ENCODE assay signal across 8 cellular contexts in genomic region chr5:172983542-172984243, GRCh38. TPM values are rescaled to one million over a fixed set of nuclear protein-coding genes. Genes with fewer than 3 reads are reported as not detected.
DNase-seq lines count a peak whose midpoint lies in the region; ATAC-seq, FAIRE-seq and TF ChIP-seq lines count a peak whose summit lies in the region.

Gene ATP6V0E1, plus strand, starts transcription at chr5:172983771. Its CDS starts 90 bp downstream, at chr5:172983861.

- FAIRE-seq in HTR-8/SVneo (lab: Jason Lieb, UNC) (no peak), H1 (lab: Jason Lieb, UNC) (no peak)

- no peak for TF ChIP-seq RAD21 in H1 (IDR thresholded peaks at IDR 0.05 in 1 of 2, conservative IDR thresholded peaks at IDR 0.05 in 1 of 2; ENCODE audit: low read depth in 2 of 2, low read length in 2 of 2)

- H3K56ac ChIP-seq in H1 (replicated peaks; ENCODE audit: insufficient read length, low read depth, low read length): no peak within 1 kb of the TSS

- H4K20me1 ChIP-seq in H1 (replicated peaks in 1 of 2; ENCODE audit: control insufficient read depth in 1 of 2, insufficient read depth in 2 of 2, low read length in 2 of 2): peaks cover 0 to 2% of the 10 kb centered on the region in 2 experiments

- H3K4me1 ChIP-seq in Caco-2: peaks cover 11% of the 10 kb centered on the region
- no peaks in the 10 kb centered on the region for H3K4me1 ChIP-seq in NT2/D1 (ENCODE audit: insufficient read depth, insufficient read length)
- H3K4me1 ChIP-seq in H1 (replicated peaks in 1 of 4; ENCODE audit: control insufficient read depth in 3 of 4, insufficient read depth in 4 of 4, low read length in 3 of 4): peaks cover 0 to 2% (median 0%) of the 10 kb centered on the region in 4 experiments; a peak in 4 of 7 replicates
- peaks cover 5% of the 10 kb centered on the region for H3K4me1 ChIP-seq in mesenchymal stem cell (ENCODE audit: control insufficient read depth, insufficient read depth, low read depth, low read length)

- H3K27ac Mint-ChIP-seq in Caco-2 (ENCODE audit: unreplicated experiment): peak within 1 kb of the TSS; percentile 95
- H3K27ac Mint-ChIP-seq in activated CD8-positive, alpha-beta memory T cell treated with anti-CD3 and anti-CD28 coated beads, Interleukin-2, amount 10 ng/mL, durations not matched to agents 7 days and 5 days: peak within 1 kb of the TSS; percentile 99

- ATAC-seq in GM21367 (IDR thresholded peaks at IDR 0.05; ENCODE audit: unreplicated experiment): peak; percentile 86
- ATAC-seq in activated CD8-positive, alpha-beta memory T cell treated with anti-CD3 and anti-CD28 coated beads, Interleukin-2, amount 10 ng/mL, durations not matched to agents 7 days and 5 days: peak; percentile 96

- peaks cover 45% of the 10 kb centered on the region for H3K36me3 Mint-ChIP-seq in Caco-2 (ENCODE audit: insufficient read depth, unreplicated experiment)
- H3K36me3 Mint-ChIP-seq in activated CD8-positive, alpha-beta memory T cell treated with anti-CD3 and anti-CD28 coated beads, Interleukin-2, amount 10 ng/mL, durations not matched to agents 7 days and 5 days: peaks cover 26% of the 10 kb centered on the region

- CTCF ChIA-PET in Caco-2 (lab: Charles Lee) (interaction anchor here (0.6 to 2.2 kb wide), 14 partner anchors 9 to 522 kb away, joined by 3 to 29 read pairs (median 5); partner anchors contain the start of genes BNIP1 and RPL26L1), H1 (lab: Charles Lee; ENCODE audit: partially characterized antibody) (interaction anchor here (0.7 to 2.1 kb wide), 23 partner anchors 11 to 870 kb away, joined by 3 to 6 read pairs (median 3); partner anchors contain the start of gene BNIP1)
- CTCF ChIA-PET in activated CD8-positive, alpha-beta memory T cell treated with anti-CD3 and anti-CD28 coated beads, Interleukin-2, amount 10 ng/mL, durations not matched to agents 7 days and 5 days (lab: Charles Lee): interaction anchor here (0.6 to 2.8 kb wide), 25 partner anchors 11 to 348 kb away, joined by 3 to 28 read pairs (median 5); partner anchors contain the start of genes BNIP1 and RPL26L1

- H2BK5ac ChIP-seq in H1 (ENCODE audit: low read depth, low read length): peak within 1 kb of the TSS; percentile 91
- H2BK5ac ChIP-seq in mesenchymal stem cell (ENCODE audit: low read depth, low read length, poor library complexity, severe bottlenecking): no peak within 1 kb of the TSS

- peak; percentile 94 to 97 for DNase-seq in Caco-2
- DNase-seq in HTR-8/SVneo (ENCODE audit: insufficient read length, low spot score): peak; percentile 95
- DNase-seq in NT2/D1 (ENCODE audit: low read depth, low spot score): peak; percentile 73
- peak; percentile 97 for DNase-seq in activated CD8-positive, alpha-beta memory T cell treated with anti-CD3 and anti-CD28 coated beads, Interleukin-2, amount 10 ng/mL, durations not matched to agents 7 days and 5 days
- peak; percentile 77 to 98 for DNase-seq in H1 (ENCODE audit: low read depth in 1 of 2, low spot score in 2 of 2)
- DNase-seq in mesenchymal stem cell: peak; percentile 93
- DNase-seq in stimulated activated CD8-positive, alpha-beta memory T cell treated with anti-CD3 and anti-CD28 coated beads, Interleukin-12 subunit alpha, Interleukin-12 subunit beta, amount 100 ng/mL, for 4 hours (ENCODE audit: low read depth): peak; percentile 87

- 0 out of 2 replicates have a peak within 1 kb of the TSS, but pooled peaks have one; percentile 27 for H2AFZ ChIP-seq in H1 (ENCODE audit: low read length)
- peak within 1 kb of the TSS; percentile 74 for H2AFZ ChIP-seq in mesenchymal stem cell (ENCODE audit: low read depth, low read length)

- POLR2A ChIA-PET in Caco-2 (lab: Charles Lee): interaction anchor here (0.5 to 2.0 kb wide), 8 partner anchors 24 to 347 kb away, joined by 3 to 17 read pairs (median 4); partner anchors contain the start of gene RPL26L1
- POLR2A ChIA-PET in H1 (lab: Charles Lee; ENCODE audit: partially characterized antibody): interaction anchor here (0.8 to 2.1 kb wide), 20 partner anchors 10 to 335 kb away, joined by 3 to 12 read pairs (median 4); partner anchors contain the start of genes BNIP1 and RPL26L1

- H3K4ac ChIP-seq in H1 (replicated peaks; ENCODE audit: insufficient read length, low read depth, low read length) (peak within 1 kb of the TSS; percentile 95), mesenchymal stem cell (ENCODE audit: low read depth in 1 of 2, low read length in 2 of 2) (peak within 1 kb of the TSS; percentile 61 to 98)

- no peak for TF ChIP-seq EP300 in H1 (IDR thresholded peaks at IDR 0.05; ENCODE audit: borderline replicate concordance in 1 of 2, low read depth in 2 of 2, low read length in 2 of 2)

- intact Hi-C loops in Caco-2 (cut with micrococcal nuclease; ENCODE audit: unreplicated experiment): loop anchor here (1.0 to 5.0 kb wide), 4 partner anchors 61 to 349 kb away; partner anchors contain the start of gene BNIP1

- H2BK12ac ChIP-seq in H1 (ENCODE audit: low read depth, low read length): peak within 1 kb of the TSS; percentile 68
- H2BK12ac ChIP-seq in mesenchymal stem cell (ENCODE audit: low read length in 2 of 2): peak within 1 kb of the TSS in 1 of 2 experiments; percentile 37

- H3K9me3 Mint-ChIP-seq in Caco-2 (ENCODE audit: unreplicated experiment): no peaks in the 10 kb centered on the region
- H3K9me3 Mint-ChIP-seq in activated CD8-positive, alpha-beta memory T cell treated with anti-CD3 and anti-CD28 coated beads, Interleukin-2, amount 10 ng/mL, durations not matched to agents 7 days and 5 days (ENCODE audit: low read depth): no peaks in the 10 kb centered on the region

- H4K91ac ChIP-seq in H1 (replicated peaks; ENCODE audit: insufficient read length, low read length): peak within 1 kb of the TSS; percentile 86
- H4K91ac ChIP-seq in mesenchymal stem cell (ENCODE audit: low read length): no peak within 1 kb of the TSS

- H3K14ac ChIP-seq in H1 (ENCODE audit: insufficient read length) (no peak within 1 kb of the TSS), mesenchymal stem cell (ENCODE audit: low read length in 2 of 2) (peak within 1 kb of the TSS in 1 of 2 experiments; percentile 99)

- H2AK5ac ChIP-seq in H1 (ENCODE audit: low read depth, low read length) (peak within 1 kb of the TSS; percentile 3; the same call in 1 of the 2 replicates), mesenchymal stem cell (ENCODE audit: low read length, severe bottlenecking) (no peak within 1 kb of the TSS)

- H3K4me2 ChIP-seq in H1 (ENCODE audit: insufficient read depth in 1 of 2, low read depth in 2 of 2, low read length in 2 of 2) (peak within 1 kb of the TSS; percentile 57 to 72), mesenchymal stem cell (ENCODE audit: low read length, poor library complexity, severe bottlenecking) (peak within 1 kb of the TSS; percentile 74)

- TF ChIP-seq POLR2A in H1 (IDR thresholded peaks at IDR 0.05; ENCODE audit: control extremely low read depth in 1 of 2, low read depth in 2 of 2, low read length in 2 of 2): peak; percentile 87 to 91

- H3K79me1 ChIP-seq in H1 (ENCODE audit: low read depth, low read length) (no peaks in the 10 kb centered on the region), mesenchymal stem cell (replicated peaks; ENCODE audit: low read length, poor library complexity, severe bottlenecking) (peaks cover 6% of the 10 kb centered on the region)

- H3K4me3 ChIP-seq in Caco-2 (ENCODE audit: low read depth, low read length) (peak within 1 kb of the TSS; percentile 94), NT2/D1 (ENCODE audit: insufficient read length, low read depth) (peak within 1 kb of the TSS; percentile 86), H1 (ENCODE audit: extremely low read depth in 1 of 4, insufficient read depth in 2 of 4, low read depth in 3 of 4, low read length in 4 of 4) (peak within 1 kb of the TSS; percentile 77 to 92 (median 88)), mesenchymal stem cell (ENCODE audit: insufficient read depth in 1 of 2, low read depth in 1 of 2, low read length in 2 of 2) (peak within 1 kb of the TSS; percentile 80 to 90)

- H3K23ac ChIP-seq in H1 (ENCODE audit: insufficient read length) (no peak within 1 kb of the TSS), mesenchymal stem cell (ENCODE audit: low read length in 2 of 2) (peak within 1 kb of the TSS in 1 of 2 experiments; percentile 98)

- H4K5ac ChIP-seq in H1 (ENCODE audit: insufficient read length, low read depth, low read length): peak within 1 kb of the TSS; percentile 67

- H4K8ac ChIP-seq in H1 (ENCODE audit: extremely low read depth, insufficient read depth, low read length): peak within 1 kb of the TSS; percentile 97
- H4K8ac ChIP-seq in mesenchymal stem cell (ENCODE audit: low read length): peak within 1 kb of the TSS; percentile 66

- BruUV-seq in Caco-2 (replicated peaks; lab: Mats Ljungman, UMichigan): TSS peak; percentile 72

- no peak within 1 kb of the TSS for H2BK120ac ChIP-seq in H1 (replicated peaks; ENCODE audit: low read depth, low read length)
- peak within 1 kb of the TSS; percentile 22 for H2BK120ac ChIP-seq in mesenchymal stem cell (ENCODE audit: low read depth, low read length)

- peaks cover 5 to 33% of the 10 kb centered on the region in 2 experiments for H3K79me2 ChIP-seq in H1 (ENCODE audit: control insufficient read depth in 1 of 2, insufficient read depth in 2 of 2, low read length in 2 of 2)

- H3K27ac ChIP-seq in H1 (ENCODE audit: low read depth, low read length) (peak within 1 kb of the TSS; percentile 80), mesenchymal stem cell (ENCODE audit: low read length, poor library complexity, severe bottlenecking) (peak within 1 kb of the TSS; percentile 74)

- TF ChIP-seq CTCF in Caco-2 (IDR thresholded peaks at IDR 0.05; ENCODE audit: insufficient read depth in 1 of 2, low read depth in 1 of 2, low read length in 1 of 2, severe bottlenecking in 1 of 2, unreplicated experiment in 1 of 2): no peak
- TF ChIP-seq CTCF in H1 (IDR thresholded peaks at IDR 0.05; ENCODE audit: control extremely low read depth in 1 of 3, insufficient read depth in 1 of 3, low read depth in 1 of 3, low read length in 3 of 3): no peak

- no peak within 1 kb of the TSS for H2BK15ac ChIP-seq in H1 (ENCODE audit: low read length)
- peak within 1 kb of the TSS; percentile 87 for H2BK15ac ChIP-seq in mesenchymal stem cell (ENCODE audit: low read depth, poor library complexity, severe bottlenecking)

- H3K9me3 ChIP-seq in Caco-2: no peaks in the 10 kb centered on the region
- no peaks in the 10 kb centered on the region for H3K9me3 ChIP-seq in NT2/D1 (ENCODE audit: insufficient read depth, low read length)
- H3K9me3 ChIP-seq in H1 (ENCODE audit: insufficient read depth in 2 of 2, low read depth in 1 of 2, low read length in 1 of 2): no peaks in the 10 kb centered on the region
- H3K9me3 ChIP-seq in mesenchymal stem cell (ENCODE audit: control insufficient read depth, low read length): no peaks in the 10 kb centered on the region

- H3K4me1 Mint-ChIP-seq in Caco-2 (ENCODE audit: low read depth, unreplicated experiment): peaks cover 7% of the 10 kb centered on the region
- peaks cover 27% of the 10 kb centered on the region for H3K4me1 Mint-ChIP-seq in activated CD8-positive, alpha-beta memory T cell treated with anti-CD3 and anti-CD28 coated beads, Interleukin-2, amount 10 ng/mL, durations not matched to agents 7 days and 5 days

- H3K18ac ChIP-seq in H1 (ENCODE audit: extremely low read depth, low read length): peak within 1 kb of the TSS; percentile 80
- H3K18ac ChIP-seq in mesenchymal stem cell (ENCODE audit: low read depth in 1 of 2, low read length in 2 of 2): peak within 1 kb of the TSS; percentile 78 to 97

- H3K4me3 Mint-ChIP-seq in Caco-2 (ENCODE audit: unreplicated experiment): peak within 1 kb of the TSS; percentile 87
- peak within 1 kb of the TSS; percentile 94 for H3K4me3 Mint-ChIP-seq in activated CD8-positive, alpha-beta memory T cell treated with anti-CD3 and anti-CD28 coated beads, Interleukin-2, amount 10 ng/mL, durations not matched to agents 7 days and 5 days

- H2BK20ac ChIP-seq in H1 (ENCODE audit: low read length): no peak within 1 kb of the TSS

- peaks cover 3% of the 10 kb centered on the region; the same call in 1 of the 2 replicates for H3K23me2 ChIP-seq in H1 (ENCODE audit: low read depth, low read length)

- H3K27me3 ChIP-seq in Caco-2 (replicated peaks; ENCODE audit: control insufficient read depth, insufficient read depth, low read length) (no peaks in the 10 kb centered on the region), NT2/D1 (ENCODE audit: insufficient read depth, insufficient read length) (no peaks in the 10 kb centered on the region), H1 (replicated peaks in 1 of 4; ENCODE audit: control insufficient read depth in 3 of 4, extremely low read depth in 1 of 4, insufficient read depth in 3 of 4, low read length in 3 of 4) (no peaks in the 10 kb centered on the region), mesenchymal stem cell (ENCODE audit: control insufficient read depth in 1 of 2, insufficient read depth in 1 of 2, low read length in 2 of 2) (no peaks in the 10 kb centered on the region)

- peak within 1 kb of the TSS; percentile 91 for H3K9ac ChIP-seq in NT2/D1 (ENCODE audit: insufficient read length, low read depth)
- H3K9ac ChIP-seq in H1 (replicated peaks in 1 of 4; ENCODE audit: extremely low read depth in 1 of 4, low read depth in 3 of 4, low read length in 3 of 4): peak within 1 kb of the TSS; percentile 66 to 89 (median 84)
- H3K9ac ChIP-seq in mesenchymal stem cell (ENCODE audit: low read length): peak within 1 kb of the TSS; percentile 99

- no peaks in the 10 kb centered on the region for H3K27me3 Mint-ChIP-seq in Caco-2 (ENCODE audit: insufficient read depth, unreplicated experiment)
- no peaks in the 10 kb centered on the region for H3K27me3 Mint-ChIP-seq in activated CD8-positive, alpha-beta memory T cell treated with anti-CD3 and anti-CD28 coated beads, Interleukin-2, amount 10 ng/mL, durations not matched to agents 7 days and 5 days

- 2% methylated on average over 39 of the region's 49 CpGs; no CpG with 5 or more reads in 1 of the 2 experiments for WGBS in H1 (ENCODE audit: extremely low coverage in 1 of 2, insufficient coverage in 1 of 2, insufficient read length in 1 of 2, insufficient replicate concordance in 2 of 2, low coverage in 1 of 2, low lambda C conversion rate in 2 of 2, missing lambda C conversion rate in 1 of 2), 2 experiments
- WGBS in mesenchymal stem cell: under 1% methylated on average over 48 of the region's 49 CpGs

- peaks cover 3% of the 10 kb centered on the region for H3K36me3 ChIP-seq in Caco-2 (ENCODE audit: control insufficient read depth, insufficient read depth, low read length)
- peaks cover 16% of the 10 kb centered on the region for H3K36me3 ChIP-seq in NT2/D1 (ENCODE audit: insufficient read depth, insufficient read length, low read length)
- H3K36me3 ChIP-seq in H1 (ENCODE audit: control insufficient read depth in 2 of 4, insufficient read depth in 4 of 4, low read length in 3 of 4): peaks cover 0 to 7% (median 1%) of the 10 kb centered on the region in 4 experiments; a peak in 2 of 8 replicates
- peaks cover 11 to 28% of the 10 kb centered on the region in 2 experiments for H3K36me3 ChIP-seq in mesenchymal stem cell (ENCODE audit: control insufficient read depth in 1 of 2, insufficient read depth in 2 of 2, low read depth in 1 of 2, low read length in 2 of 2)

RNA-seq across cellular contexts. Expression of gene ATP6V0E1, which starts in this region (rescaled TPM):
- 205 and 216 TPM in 2 replicates for total RNA-seq in Caco-2 (2022)
- total RNA-seq in activated CD8-positive, alpha-beta memory T cell treated with anti-CD3 and anti-CD28 coated beads, Interleukin-2, amount 10 ng/mL, durations not matched to agents 7 days and 5 days: 100 to 1,000 TPM; 110 to 144 TPM
- 108 and 109 TPM in 2 replicates for total RNA-seq in H1 (2021; fragmentation: NEBNext Ultra II Directional; extraction: Animal tissue kit (Norgen Biotek cat#: 25700))
- polyA plus RNA-seq in H1 (2011; rRNA removed): 80.0 and 134 TPM in 2 replicates
- 112 TPM for polyA plus RNA-seq in H1 (2011; cell fraction: cytosol; rRNA removed)
- 129 TPM for polyA plus RNA-seq in H1 (2011; cell fraction: nucleus; rRNA removed)
- polyA plus RNA-seq in H1 (2012, experiment 1 of 2): 124 to 202 TPM (median 167 TPM) in 4 replicates
- polyA plus RNA-seq in H1 (2012, experiment 2 of 2): 67.5 TPM
- polyA plus RNA-seq in H1 (2013, experiment 1 of 2): 140 TPM
- polyA plus RNA-seq in H1 (2013, experiment 2 of 2): 170 TPM
- polyA minus RNA-seq in H1 (2011; rRNA and poly(A)+ RNA removed): 89.2 and 102 TPM in 2 replicates
- 46.9 TPM for polyA minus RNA-seq in H1 (2011; cell fraction: cytosol; rRNA and poly(A)+ RNA removed)
- polyA minus RNA-seq in H1 (2011; cell fraction: nucleus; rRNA and poly(A)+ RNA removed): 34.3 TPM
- polyA plus RNA-seq in mesenchymal stem cell (2013, experiment 1 of 2): 462 TPM
- polyA plus RNA-seq in mesenchymal stem cell (2013, experiment 2 of 2): 468 TPM

Comparison
In these comparisons a context has a peak if more than half of its experiments do, and no peak if none do; other contexts are left out.
1. Peak in every context shown above with its lines: DNase-seq, ATAC-seq, H3K4me3 ChIP-seq and H3K27ac ChIP-seq.